8 cellular contexts compared by ENCODE assay signal in genomic region chr17:77375108-77375507, GRCh38.
A peak's percentile ranks its signal among the peaks of the same experiment; 100 is the strongest.
DNase-seq lines count a peak whose midpoint lies in the region; ATAC-seq and TF ChIP-seq lines count a peak whose summit lies in the region.

No MANE protein-coding gene starts in this region.

- H3K9me3 ChIP-seq in heart left ventricle (no peaks in the 10 kb centered on the region), mucosa of rectum (ENCODE audit: control insufficient read depth in 2 of 2, low read length in 2 of 2) (no peaks in the 10 kb centered on the region)

- no peak for TF ChIP-seq POLR2A in heart left ventricle (IDR thresholded peaks at IDR 0.05)

- ATAC-seq in heart left ventricle = no peak
- no peak for ATAC-seq in Right ventricle myocardium inferior

- TF ChIP-seq CTCF in heart left ventricle (IDR thresholded peaks at IDR 0.05) = no peak
- TF ChIP-seq CTCF in type B pancreatic cell (conservative IDR thresholded peaks at IDR 0.05) = no peak

- peaks cover 57% of the 10 kb centered on the region for H3K4me1 Mint-ChIP-seq in type B pancreatic cell (ENCODE audit: unreplicated experiment)

- H3K36me3 ChIP-seq in heart left ventricle = no peaks in the 10 kb centered on the region
- no peaks in the 10 kb centered on the region for H3K36me3 ChIP-seq in mucosa of rectum (ENCODE audit: control insufficient read depth in 2 of 2, insufficient read depth in 2 of 2, low read length in 2 of 2)

- peak overlapping the region in 11 of 12 donors; percentile 92 to 99 (median 95) for H3K27ac ChIP-seq in heart left ventricle
- H3K27ac ChIP-seq in caudate nucleus (ENCODE audit: low read depth, low read length) = peak overlapping the region; percentile 30
- peak overlapping the region; percentile 83 to 89 for H3K27ac ChIP-seq in mucosa of rectum (ENCODE audit: low read depth in 2 of 2, low read length in 2 of 2)

- H3K9ac ChIP-seq in mucosa of rectum (ENCODE audit: low read depth in 1 of 2, low read length in 2 of 2) = no peak overlapping the region

- H3K27me3 ChIP-seq in heart left ventricle (no peaks in the 10 kb centered on the region), mucosa of rectum (ENCODE audit: control insufficient read depth in 2 of 2, insufficient read depth in 2 of 2, low read length in 2 of 2) (no peaks in the 10 kb centered on the region)

- H3K27me3 Mint-ChIP-seq in type B pancreatic cell = no peaks in the 10 kb centered on the region

- H3K4me1 ChIP-seq in heart left ventricle (peaks cover 11 to 88% (median 84%) of the 10 kb centered on the region in 12 donors), mucosa of rectum (ENCODE audit: control insufficient read depth in 2 of 2, insufficient read depth in 2 of 2, low read length in 2 of 2) (peaks cover 37 to 55% of the 10 kb centered on the region in 2 donors)

- no peaks in the 10 kb centered on the region for H3K9me3 Mint-ChIP-seq in type B pancreatic cell

- peak overlapping the region; percentile 100 for H3K4me3 Mint-ChIP-seq in type B pancreatic cell

- no peaks in the 10 kb centered on the region for H3K36me3 Mint-ChIP-seq in type B pancreatic cell

- peak overlapping the region; percentile 18 to 98 (median 88) for H3K4me3 ChIP-seq in heart left ventricle
- H3K4me3 ChIP-seq in mucosa of rectum (ENCODE audit: low read length in 2 of 2) = peak overlapping the region; percentile 24 to 78

- no peak for DNase-seq in heart left ventricle
- no peak for DNase-seq in Right ventricle myocardium inferior (ENCODE audit: missing footprints)
- no peak for DNase-seq in caudate nucleus (lab: John Stamatoyannopoulos, UW)
- no peak for DNase-seq in type B pancreatic cell (ENCODE audit: extremely low spot score, unreplicated experiment)
- DNase-seq in NCI-H1105 treated with DMSO at 0.1 percent for 48 hours (lab: John Stamatoyannopoulos, UW) = no peak
- DNase-seq in DMS 273 treated with DMSO at 0.1 percent for 48 hours (lab: John Stamatoyannopoulos, UW) = no peak
- no peak for DNase-seq in DMS53 treated with DMSO at 0.1 percent for 48 hours (lab: John Stamatoyannopoulos, UW; ENCODE audit: unreplicated experiment)

- peak overlapping the region; percentile 97 for H3K27ac Mint-ChIP-seq in type B pancreatic cell

- 33 to 46% (median 39%) methylated on average over 6 to 13 of the region's 13 CpGs for WGBS in heart left ventricle, 4 donors

- intact Hi-C loops in heart left ventricle (cut with DNase I) = loop anchor here in 4 of 10 donors (10.0 kb wide), 1 partner anchor 50 kb away; no protein-coding TSS in a partner anchor
- intact Hi-C loops in Right ventricle myocardium inferior (cut with DNase I) = loop anchor here (2.0 kb wide), 1 partner anchor 44 kb away; no protein-coding TSS in a partner anchor

Comparison
In these comparisons a context has a peak if more than half of its experiments do, and no peak if none do; other contexts are left out.
1. H3K27ac ChIP-seq: peak in every context shown above with its lines; median percentile 95 in heart left ventricle; 86 in mucosa of rectum; 30 in caudate nucleus.